Comparison of ENCODE assay signal across 1 cellular context in genomic region chr9:136075881-136076678, GRCh38.
TF ChIP-seq lines count a peak whose summit lies in the region.

No MANE protein-coding gene starts in this region.

TF ChIP-seq in H1, 55 proteins besides CTCF, POLR2A, EP300 and RAD21:
- TF ChIP-seq YY1 (IDR thresholded peaks at IDR 0.05; ENCODE audit: low read depth, low read length) (no peak), TEAD4 (IDR thresholded peaks at IDR 0.05; ENCODE audit: low read depth, low read length) (no peak), ATF2 (IDR thresholded peaks at IDR 0.05; ENCODE audit: low read length) (no peak), SIRT6 (IDR thresholded peaks at IDR 0.05; ENCODE audit: low read length) (no peak), CEBPB (IDR thresholded peaks at IDR 0.05; ENCODE audit: low read depth, low read length) (no peak), SP1 (IDR thresholded peaks at IDR 0.05; ENCODE audit: low read depth, low read length) (no peak), SIX5 (IDR thresholded peaks at IDR 0.05; ENCODE audit: low read depth, low read length) (no peak), GABPA (IDR thresholded peaks at IDR 0.05; ENCODE audit: borderline replicate concordance, insufficient read depth, low read length) (no peak), EZH2 (IDR thresholded peaks at IDR 0.05; ENCODE audit: low read depth, low read length, severe bottlenecking) (no peak), POLR2AphosphoS5 (IDR thresholded peaks at IDR 0.05; ENCODE audit: low read depth, low read length) (no peak), CREB1 (IDR thresholded peaks at IDR 0.05) (no peak), ZNF274 (IDR thresholded peaks at IDR 0.05; ENCODE audit: borderline replicate concordance, extremely low read depth, low read length) (no peak), MAFK (IDR thresholded peaks at IDR 0.05; ENCODE audit: low read depth, low read length) (no peak), SP4 (IDR thresholded peaks at IDR 0.05; ENCODE audit: low read length) (no peak), CTBP2 (IDR thresholded peaks at IDR 0.05; ENCODE audit: borderline replicate concordance, insufficient read depth, insufficient read length, low read length) (no peak)
- TF ChIP-seq, protein P1, sequence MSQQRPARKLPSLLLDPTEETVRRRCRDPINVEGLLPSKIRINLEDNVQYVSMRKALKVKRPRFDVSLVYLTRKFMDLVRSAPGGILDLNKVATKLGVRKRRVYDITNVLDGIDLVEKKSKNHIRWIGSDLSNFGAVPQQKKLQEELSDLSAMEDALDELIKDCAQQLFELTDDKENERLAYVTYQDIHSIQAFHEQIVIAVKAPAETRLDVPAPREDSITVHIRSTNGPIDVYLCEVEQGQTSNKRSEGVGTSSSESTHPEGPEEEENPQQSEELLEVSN (IDR thresholded peaks at IDR 0.05): no peak
